1 cellular context compared by ENCODE assay signal in genomic region chr9:133417541-133418461, GRCh38.
TF ChIP-seq lines count a peak whose summit lies in the region.

TSS of gene REXO4 (minus strand) at chr9:133418010. CDS start at chr9:133417844, 166 bp downstream.

TF ChIP-seq in HepG2, 621 proteins besides CTCF, POLR2A, EP300 and RAD21 (continued from another document and continues in another):
- TF ChIP-seq MLX (CRISPR knock-in tag; IDR thresholded peaks at IDR 0.05), result no peak
- TF ChIP-seq ZNF749 (CRISPR knock-in tag; IDR thresholded peaks at IDR 0.05; ENCODE audit: borderline replicate concordance), result peak; percentile 65; the same call in 1 of the 2 replicates
- TF ChIP-seq FOXJ3 (CRISPR knock-in tag; IDR thresholded peaks at IDR 0.05; ENCODE audit: borderline replicate concordance), result peak; percentile 80
- TF ChIP-seq NFE2 (CRISPR knock-in tag; IDR thresholded peaks at IDR 0.05), result no peak
- peak; percentile 99 for TF ChIP-seq ASH2L (IDR thresholded peaks at IDR 0.05; ENCODE audit: insufficient read length, low read depth, low read length)
- TF ChIP-seq, protein P1, sequence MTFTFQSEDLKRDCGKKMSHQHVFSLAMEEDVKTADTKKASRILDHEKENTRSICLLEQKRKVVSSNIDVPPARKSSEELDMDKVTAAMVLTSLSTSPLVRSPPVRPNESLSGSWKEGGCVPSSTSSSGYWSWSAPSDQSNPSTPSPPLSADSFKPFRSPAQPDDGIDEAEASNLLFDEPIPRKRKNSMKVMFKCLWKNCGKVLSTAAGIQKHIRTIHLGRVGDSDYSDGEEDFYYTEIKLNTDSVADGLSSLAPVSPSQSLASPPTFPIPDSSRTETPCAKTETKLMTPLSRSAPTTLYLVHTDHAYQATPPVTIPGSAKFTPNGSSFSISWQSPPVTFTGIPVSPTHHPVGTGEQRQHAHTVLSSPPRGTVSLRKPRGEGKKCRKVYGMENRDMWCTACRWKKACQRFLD (CRISPR knock-in tag; IDR thresholded peaks at IDR 0.05; ENCODE audit: borderline replicate concordance), result peak; percentile 85
- TF ChIP-seq GRHL1 (CRISPR knock-in tag; conservative IDR thresholded peaks at IDR 0.05), result no peak
- peak; percentile 97 for TF ChIP-seq ARID4A (CRISPR knock-in tag; IDR thresholded peaks at IDR 0.05; ENCODE audit: borderline replicate concordance)
- TF ChIP-seq ZNF230 (CRISPR knock-in tag; IDR thresholded peaks at IDR 0.05), result peak; percentile 94
- no peak for TF ChIP-seq REST (IDR thresholded peaks at IDR 0.05; ENCODE audit: borderline replicate concordance in 1 of 2, low read depth in 1 of 2, low read length in 2 of 2)
- TF ChIP-seq, protein P2, sequence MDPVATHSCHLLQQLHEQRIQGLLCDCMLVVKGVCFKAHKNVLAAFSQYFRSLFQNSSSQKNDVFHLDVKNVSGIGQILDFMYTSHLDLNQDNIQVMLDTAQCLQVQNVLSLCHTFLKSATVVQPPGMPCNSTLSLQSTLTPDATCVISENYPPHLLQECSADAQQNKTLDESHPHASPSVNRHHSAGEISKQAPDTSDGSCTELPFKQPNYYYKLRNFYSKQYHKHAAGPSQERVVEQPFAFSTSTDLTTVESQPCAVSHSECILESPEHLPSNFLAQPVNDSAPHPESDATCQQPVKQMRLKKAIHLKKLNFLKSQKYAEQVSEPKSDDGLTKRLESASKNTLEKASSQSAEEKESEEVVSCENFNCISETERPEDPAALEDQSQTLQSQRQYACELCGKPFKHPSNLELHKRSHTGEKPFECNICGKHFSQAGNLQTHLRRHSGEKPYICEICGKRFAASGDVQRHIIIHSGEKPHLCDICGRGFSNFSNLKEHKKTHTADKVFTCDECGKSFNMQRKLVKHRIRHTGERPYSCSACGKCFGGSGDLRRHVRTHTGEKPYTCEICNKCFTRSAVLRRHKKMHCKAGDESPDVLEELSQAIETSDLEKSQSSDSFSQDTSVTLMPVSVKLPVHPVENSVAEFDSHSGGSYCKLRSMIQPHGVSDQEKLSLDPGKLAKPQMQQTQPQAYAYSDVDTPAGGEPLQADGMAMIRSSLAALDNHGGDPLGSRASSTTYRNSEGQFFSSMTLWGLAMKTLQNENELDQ (CRISPR knock-in tag; IDR thresholded peaks at IDR 0.05; ENCODE audit: borderline replicate concordance), result no peak
- peak; percentile 73; the same call in 1 of the 2 replicates for TF ChIP-seq EED (CRISPR knock-in tag; IDR thresholded peaks at IDR 0.05)
- TF ChIP-seq KLF11 (CRISPR knock-in tag; IDR thresholded peaks at IDR 0.05), result 0 out of 2 replicates have a peak, but pooled peaks have one; percentile 18
- no peak; the same call in 1 of the 2 replicates for TF ChIP-seq ZNF598 (CRISPR knock-in tag; IDR thresholded peaks at IDR 0.05; ENCODE audit: borderline replicate concordance)
- TF ChIP-seq RXRA (CRISPR knock-in tag; IDR thresholded peaks at IDR 0.05), result peak; percentile 100
- no peak for TF ChIP-seq ZNF382 (CRISPR knock-in tag; IDR thresholded peaks at IDR 0.05; ENCODE audit: borderline replicate concordance)
- peak; percentile 69; the same call in 1 of the 2 replicates for TF ChIP-seq ELF4 (CRISPR knock-in tag; IDR thresholded peaks at IDR 0.05; ENCODE audit: borderline replicate concordance)
- peak; percentile 94; the same call in 1 of the 2 replicates for TF ChIP-seq ZNF33B (CRISPR knock-in tag; IDR thresholded peaks at IDR 0.05)
- TF ChIP-seq ERF (CRISPR knock-in tag; IDR thresholded peaks at IDR 0.05), result peak; percentile 77
- peak; percentile 98 for TF ChIP-seq KDM5A (IDR thresholded peaks at IDR 0.05; ENCODE audit: borderline replicate concordance, low read length)
- TF ChIP-seq ESRRA (CRISPR knock-in tag; IDR thresholded peaks at IDR 0.05; ENCODE audit: low read depth), result peak; percentile 42
- 0 out of 2 replicates have a peak, but pooled peaks have one; percentile 61 for TF ChIP-seq FLYWCH1 (CRISPR knock-in tag; IDR thresholded peaks at IDR 0.05)
- TF ChIP-seq ZNF747 (CRISPR knock-in tag; IDR thresholded peaks at IDR 0.05; ENCODE audit: borderline replicate concordance), result peak; percentile 76; the same call in 1 of the 2 replicates
- TF ChIP-seq USF2 (IDR thresholded peaks at IDR 0.05; ENCODE audit: low read depth, low read length), result no peak
- no peak for TF ChIP-seq USF2 (CRISPR knock-in tag; IDR thresholded peaks at IDR 0.05; ENCODE audit: borderline replicate concordance)
- no peak for TF ChIP-seq HNRNPH1 (optimal IDR thresholded peaks at IDR 0.05; ENCODE audit: low read depth, low read length)
- peak; percentile 74; the same call in 1 of the 2 replicates for TF ChIP-seq BRCA1 (CRISPR knock-in tag; IDR thresholded peaks at IDR 0.05)
- peak; percentile 94; the same call in 1 of the 2 replicates for TF ChIP-seq ZNF556 (CRISPR knock-in tag; IDR thresholded peaks at IDR 0.05; ENCODE audit: borderline replicate concordance)
- TF ChIP-seq HNF4A (CRISPR knock-in tag; IDR thresholded peaks at IDR 0.05), result peak; percentile 63
- peak; percentile 97 for TF ChIP-seq BHLHE40 (IDR thresholded peaks at IDR 0.05; ENCODE audit: low read length)
- TF ChIP-seq HINFP (CRISPR knock-in tag; IDR thresholded peaks at IDR 0.05; ENCODE audit: low read depth), result 0 out of 2 replicates have a peak, but pooled peaks have one; percentile 37
- 0 out of 2 replicates have a peak, but pooled peaks have one; percentile 46 for TF ChIP-seq MAFG (CRISPR knock-in tag; IDR thresholded peaks at IDR 0.05)
- peak; percentile 88 for TF ChIP-seq MED1 (CRISPR knock-in tag; IDR thresholded peaks at IDR 0.05)
- TF ChIP-seq PCBP1 (IDR thresholded peaks at IDR 0.05; ENCODE audit: borderline replicate concordance, low read depth, low read length), result peak; percentile 89; the same call in 1 of the 2 replicates
- TF ChIP-seq ZNF550 (CRISPR knock-in tag; IDR thresholded peaks at IDR 0.05; ENCODE audit: borderline replicate concordance), result no peak
- TF ChIP-seq, protein P3, sequence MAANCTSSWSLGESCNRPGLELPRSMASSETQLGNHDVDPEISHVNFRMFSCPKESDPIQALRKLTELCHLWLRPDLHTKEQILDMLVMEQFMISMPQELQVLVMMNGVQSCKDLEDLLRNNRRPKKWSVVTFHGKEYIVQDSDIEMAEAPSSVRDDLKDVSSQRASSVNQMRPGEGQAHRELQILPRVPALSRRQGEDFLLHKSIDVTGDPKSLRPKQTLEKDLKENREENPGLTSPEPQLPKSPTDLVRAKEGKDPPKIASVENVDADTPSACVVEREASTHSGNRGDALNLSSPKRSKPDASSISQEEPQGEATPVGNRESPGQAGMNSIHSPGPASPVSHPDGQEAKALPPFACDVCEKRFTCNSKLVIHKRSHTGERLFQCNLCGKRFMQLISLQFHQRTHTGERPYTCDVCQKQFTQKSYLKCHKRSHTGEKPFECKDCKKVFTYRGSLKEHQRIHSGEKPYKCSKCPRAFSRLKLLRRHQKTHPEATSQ (CRISPR knock-in tag; IDR thresholded peaks at IDR 0.05; ENCODE audit: borderline replicate concordance), result peak; percentile 80; the same call in 1 of the 2 replicates
- TF ChIP-seq, protein P4, sequence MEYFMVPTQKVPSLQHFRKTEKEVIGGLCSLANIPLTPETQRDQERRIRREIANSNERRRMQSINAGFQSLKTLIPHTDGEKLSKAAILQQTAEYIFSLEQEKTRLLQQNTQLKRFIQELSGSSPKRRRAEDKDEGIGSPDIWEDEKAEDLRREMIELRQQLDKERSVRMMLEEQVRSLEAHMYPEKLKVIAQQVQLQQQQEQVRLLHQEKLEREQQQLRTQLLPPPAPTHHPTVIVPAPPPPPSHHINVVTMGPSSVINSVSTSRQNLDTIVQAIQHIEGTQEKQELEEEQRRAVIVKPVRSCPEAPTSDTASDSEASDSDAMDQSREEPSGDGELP (IDR thresholded peaks at IDR 0.05; ENCODE audit: borderline replicate concordance, low read depth), result peak; percentile 86
- no peak for TF ChIP-seq STAG1 (CRISPR knock-in tag; IDR thresholded peaks at IDR 0.05)
- no peak for TF ChIP-seq SP140L (CRISPR knock-in tag; IDR thresholded peaks at IDR 0.05; ENCODE audit: borderline replicate concordance)
